ENCODE assay signal across 17 cellular contexts in the genomic region with DNA sequence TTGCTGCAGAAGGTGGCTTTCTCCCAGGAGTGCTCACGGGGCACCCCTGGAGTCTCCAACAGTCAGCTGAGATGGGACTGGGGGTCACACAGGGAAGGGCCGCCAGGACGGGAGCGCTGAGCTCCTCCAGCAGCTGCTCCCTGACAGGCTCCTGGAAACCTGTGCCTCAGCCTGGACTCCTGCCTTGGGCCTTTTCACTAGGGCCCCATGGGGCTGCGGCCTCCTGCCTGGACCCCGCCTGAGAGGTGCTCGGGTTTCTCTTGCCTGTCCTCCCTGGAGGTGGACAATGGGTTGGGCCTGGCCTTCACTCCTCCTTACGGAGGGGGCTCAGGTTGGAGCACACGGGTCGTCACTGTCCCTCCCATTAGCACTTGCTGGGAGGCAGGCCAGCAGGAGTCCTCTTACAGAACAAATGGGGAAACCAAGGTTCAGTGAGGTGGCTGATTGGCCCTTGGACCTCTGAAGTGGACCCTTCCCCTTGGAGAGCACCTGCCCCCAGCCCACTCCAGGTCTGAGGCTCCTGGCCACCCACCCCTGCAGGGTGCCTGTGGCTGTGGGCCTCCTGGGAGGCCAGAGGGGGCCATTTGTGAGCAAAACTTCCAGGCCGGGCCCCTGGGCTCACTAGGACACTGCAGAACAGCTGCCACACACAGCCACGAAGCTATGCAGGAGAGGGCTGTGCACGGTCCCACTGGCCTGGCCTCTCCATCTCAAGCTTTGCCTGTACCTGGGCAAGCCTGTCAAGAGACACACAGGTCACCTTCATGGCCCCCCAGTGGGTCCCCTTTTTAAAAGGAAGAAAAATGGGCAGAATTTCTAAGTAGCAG.
"Had no signal": no experiment of that assay in that cellular context is flagged by ENCODE, and none has a peak within 500 bp of the region (broad histone marks: within the 10 kb centered on the region; RNA-seq: fewer than 3 reads in every experiment).

No MANE protein-coding gene starts in this region.

- DNase-seq: activated naive CD4-positive, alpha-beta T cell treated with anti-CD3 and anti-CD28 coated beads, Interleukin-2, amount 10 ng/mL, durations not matched to agents 7 days and 5 days; heart right ventricle; left colon; mucosa of descending colon; retina; stimulated activated CD4-positive, alpha-beta T cell treated with anti-CD3 and anti-CD28 coated beads, Interleukin-15, amount 100 ng/mL, for 24 hours; stimulated activated CD4-positive, alpha-beta T cell treated with anti-CD3 and anti-CD28 coated beads, Interleukin-4, amount 100 ng/mL, for 24 hours; stimulated activated naive CD4-positive, alpha-beta T cell treated with Interleukin-2 at 50 U/mL for 16 hours; trophoblast cell had no signal

- ATAC-seq: activated CD4-positive, CD25-positive, alpha-beta regulatory T cell treated with anti-CD3 and anti-CD28 coated beads, Interleukin-2, amount 50 U/mL, for 24 hours; activated T-helper 17 cell treated with anti-CD3 and anti-CD28 coated beads, Interleukin-2, amount 50 U/mL, for 72 hours; gastroesophageal sphincter; left colon; mucosa of descending colon; naive thymus-derived CD4-positive, alpha-beta T cell had no signal

- H3K36me3 Mint-ChIP-seq: activated naive CD4-positive, alpha-beta T cell treated with anti-CD3 and anti-CD28 coated beads, Interleukin-2, amount 10 ng/mL, durations not matched to agents 7 days and 5 days; naive thymus-derived CD4-positive, alpha-beta T cell had no signal

- H3K9me3 ChIP-seq: gastroesophageal sphincter, mucosa of descending colon had no signal

- H3K4me1 Mint-ChIP-seq: activated naive CD4-positive, alpha-beta T cell treated with anti-CD3 and anti-CD28 coated beads, Interleukin-2, amount 10 ng/mL, durations not matched to agents 7 days and 5 days had no signal

- H3K36me3 ChIP-seq: gastroesophageal sphincter, heart right ventricle had no signal

- H3K4me3 Mint-ChIP-seq: activated naive CD4-positive, alpha-beta T cell treated with anti-CD3 and anti-CD28 coated beads, Interleukin-2, amount 10 ng/mL, durations not matched to agents 7 days and 5 days; activated T-helper 17 cell treated with anti-CD3 and anti-CD28 coated beads, Interleukin-2, amount 50 U/mL, for 72 hours; naive thymus-derived CD4-positive, alpha-beta T cell had no signal

- H3K9me3 Mint-ChIP-seq: activated naive CD4-positive, alpha-beta T cell treated with anti-CD3 and anti-CD28 coated beads, Interleukin-2, amount 10 ng/mL, durations not matched to agents 7 days and 5 days; activated T-helper 17 cell treated with anti-CD3 and anti-CD28 coated beads, Interleukin-2, amount 50 U/mL, for 72 hours; naive thymus-derived CD4-positive, alpha-beta T cell had no signal

- H3K79me2 ChIP-seq: parathyroid adenoma had no signal

- H3K27me3 ChIP-seq: gastroesophageal sphincter had no signal

- H3K27ac Mint-ChIP-seq: activated naive CD4-positive, alpha-beta T cell treated with anti-CD3 and anti-CD28 coated beads, Interleukin-2, amount 10 ng/mL, durations not matched to agents 7 days and 5 days; activated T-helper 17 cell treated with anti-CD3 and anti-CD28 coated beads, Interleukin-2, amount 50 U/mL, for 72 hours; naive thymus-derived CD4-positive, alpha-beta T cell had no signal

- H3K27ac ChIP-seq: gastroesophageal sphincter, heart right ventricle, parathyroid adenoma had no signal

- H3K4me1 ChIP-seq: gastroesophageal sphincter had no signal

- FAIRE-seq: astrocyte, colon, endometrium had no signal

- H3K4me3 ChIP-seq: gastroesophageal sphincter, heart right ventricle, mucosa of descending colon had no signal

- H2AFZ ChIP-seq: parathyroid adenoma had no signal

- H3K9ac ChIP-seq: parathyroid adenoma had no signal
